19 cellular contexts compared by ENCODE assay signal in genomic region chr5:17304282-17304681, GRCh38.
A peak's percentile ranks its signal among the peaks of the same experiment; 100 is the strongest.
DNase-seq lines count a peak whose midpoint lies in the region; ATAC-seq, FAIRE-seq and TF ChIP-seq lines count a peak whose summit lies in the region.
"Had no signal": no experiment of that assay in that cellular context is flagged by ENCODE, and none has a peak within 500 bp of the region (broad histone marks: within the 10 kb centered on the region; RNA-seq: fewer than 3 reads in every experiment).

No MANE protein-coding gene starts in this region.

- H3K36me3 ChIP-seq in IMR-90 (ENCODE audit: control insufficient read depth, insufficient read depth, low read length), result no peaks in the 10 kb centered on the region
- no peaks in the 10 kb centered on the region for H3K36me3 ChIP-seq in astrocyte (ENCODE audit: insufficient read depth, low read length)
- no peaks in the 10 kb centered on the region for H3K36me3 ChIP-seq in mesodermal cell (ENCODE audit: control insufficient read depth, insufficient read depth, low read length)
- no peaks in the 10 kb centered on the region for H3K36me3 ChIP-seq in prostate gland
- H3K36me3 ChIP-seq: ascending aorta, pancreas had no signal

- 16% methylated on average over 4 of the region's 4 CpGs for WGBS in A549 (ENCODE audit: missing lambda C conversion rate)
- 100% methylated on average over 2 of the region's 4 CpGs; no CpG with 5 or more reads in 1 of the 2 experiments for WGBS in IMR-90 (ENCODE audit: extremely low coverage in 2 of 2, insufficient read length in 1 of 2), 2 experiments
- 93% methylated on average over 4 of the region's 4 CpGs; no CpG with 5 or more reads in 1 of the 2 experiments for WGBS in mesodermal cell (ENCODE audit: insufficient coverage in 2 of 2), 2 experiments
- WGBS in prostate gland, result 84% methylated on average over 4 of the region's 4 CpGs

- no peak overlapping the region for H3K4me3 Mint-ChIP-seq in astrocyte (ENCODE audit: unreplicated experiment)
- H3K4me3 Mint-ChIP-seq: stimulated activated memory B cell treated with anti-CD40 and anti-IgM and Interleukin-4, amounts not matched to agents 10 μg/mL and 1 μg/mL and 100 μg/mL, for 72 hours had no signal

- POLR2A ChIA-PET in A549 (lab: Yijun Ruan, JAX), result no interaction called here
- POLR2A ChIA-PET in IMR-90 (lab: Charles Lee; ENCODE audit: unreplicated experiment), result no interaction called here

- no peak overlapping the region for H2AK9ac ChIP-seq in IMR-90 (replicated peaks; ENCODE audit: low read depth, low read length, poor library complexity)

- H3K4me1 Mint-ChIP-seq in astrocyte (ENCODE audit: low read depth, unreplicated experiment), result peaks cover 13% of the 10 kb centered on the region
- H3K4me1 Mint-ChIP-seq: stimulated activated memory B cell treated with anti-CD40 and anti-IgM and Interleukin-4, amounts not matched to agents 10 μg/mL and 1 μg/mL and 100 μg/mL, for 72 hours had no signal

- H3K9me1 ChIP-seq in IMR-90 (ENCODE audit: insufficient read depth, low read length), result peaks cover 9% of the 10 kb centered on the region

- H3K79me2 ChIP-seq in astrocyte (ENCODE audit: insufficient read depth, low read length), result no peaks in the 10 kb centered on the region

- CTCF ChIA-PET in A549 (lab: Yijun Ruan, JAX), result interaction anchor here (1.4 to 4.6 kb wide), 2 partner anchors 89 to 91 kb away, joined by 3 to 41 read pairs; no protein-coding TSS in a partner anchor
- CTCF ChIA-PET in IMR-90 (lab: Yijun Ruan, JAX), result no interaction called here

- no peak for TF ChIP-seq POLR2A in A549 (IDR thresholded peaks at IDR 0.05; ENCODE audit: low read length)
- no peak for TF ChIP-seq POLR2A in IMR-90 (IDR thresholded peaks at IDR 0.05; ENCODE audit: low read depth, low read length)
- TF ChIP-seq POLR2A in prostate gland (IDR thresholded peaks at IDR 0.05), result no peak

- H4K20me1 ChIP-seq in IMR-90 (ENCODE audit: insufficient read depth, low read length) (no peaks in the 10 kb centered on the region), astrocyte (ENCODE audit: insufficient read depth, low read length) (no peaks in the 10 kb centered on the region)

- peak overlapping the region; percentile 47; the same call in 1 of the 2 replicates for H2BK120ac ChIP-seq in IMR-90 (ENCODE audit: low read depth, low read length)

- H3K9me3 ChIP-seq in A549, result no peaks in the 10 kb centered on the region; the same call in 2 of the 3 replicates
- H3K9me3 ChIP-seq in IMR-90 (ENCODE audit: control insufficient read depth, insufficient read depth, low read length), result no peaks in the 10 kb centered on the region
- H3K9me3 ChIP-seq in astrocyte (ENCODE audit: insufficient read depth, low read depth, low read length), result no peaks in the 10 kb centered on the region
- no peaks in the 10 kb centered on the region for H3K9me3 ChIP-seq in mesodermal cell (ENCODE audit: control insufficient read depth, low read length)
- no peaks in the 10 kb centered on the region for H3K9me3 ChIP-seq in prostate gland
- H3K9me3 ChIP-seq: ascending aorta, mucosa of descending colon, pancreas had no signal

- H2AFZ ChIP-seq in IMR-90 (replicated peaks; ENCODE audit: low read length, poor library complexity) (no peak overlapping the region), astrocyte (ENCODE audit: low read depth, low read length) (no peak overlapping the region)

- in situ Hi-C loops in IMR-90 (cut with MboI; ENCODE audit: low sequenced_read_pairs), result no loop called here

- no peak overlapping the region for H2BK15ac ChIP-seq in IMR-90 (ENCODE audit: low read depth, low read length)

- H3K79me1 ChIP-seq in IMR-90 (ENCODE audit: low read depth in 1 of 2, low read length in 2 of 2), result no peaks in the 10 kb centered on the region

- peak overlapping the region; percentile 66 for H3K18ac ChIP-seq in IMR-90 (ENCODE audit: low read depth, low read length)

- no peaks in the 10 kb centered on the region for H3K36me3 Mint-ChIP-seq in astrocyte (ENCODE audit: low read depth, unreplicated experiment)
- H3K36me3 Mint-ChIP-seq: stimulated activated memory B cell treated with anti-CD40 and anti-IgM and Interleukin-4, amounts not matched to agents 10 μg/mL and 1 μg/mL and 100 μg/mL, for 72 hours had no signal

- no peak overlapping the region for H3K23ac ChIP-seq in IMR-90 (ENCODE audit: low read depth, low read length)

- no peak overlapping the region for H3K9ac ChIP-seq in IMR-90 (ENCODE audit: low read depth, low read length)
- H3K9ac ChIP-seq in astrocyte (ENCODE audit: low read length), result no peak overlapping the region

- no peaks in the 10 kb centered on the region for H3K27me3 Mint-ChIP-seq in astrocyte (ENCODE audit: low read depth, unreplicated experiment)
- H3K27me3 Mint-ChIP-seq: stimulated activated memory B cell treated with anti-CD40 and anti-IgM and Interleukin-4, amounts not matched to agents 10 μg/mL and 1 μg/mL and 100 μg/mL, for 72 hours had no signal

- peak overlapping the region; percentile 51; the same call in 1 of the 2 replicates for H2BK20ac ChIP-seq in IMR-90 (ENCODE audit: low read depth, low read length)

- H2BK5ac ChIP-seq in IMR-90 (ENCODE audit: low read depth, low read length, poor library complexity, severe bottlenecking), result no peak overlapping the region

- H4K91ac ChIP-seq in IMR-90 (ENCODE audit: insufficient read depth, low read depth, low read length), result no peak overlapping the region

- TF ChIP-seq CTCF in A549 (IDR thresholded peaks at IDR 0.05) (no peak), IMR-90 (conservative IDR thresholded peaks at IDR 0.05; ENCODE audit: low read depth, low read length) (no peak), astrocyte (IDR thresholded peaks at IDR 0.05; ENCODE audit: insufficient read depth, low read depth, low read length) (no peak), prostate gland (IDR thresholded peaks at IDR 0.05) (no peak)

- H3K27ac ChIP-seq in A549, result peak overlapping the region; percentile 91 to 96
- H3K27ac ChIP-seq in IMR-90 (ENCODE audit: insufficient read depth, low read length), result peak overlapping the region; percentile 7; the same call in 1 of the 2 replicates
- no peak overlapping the region for H3K27ac ChIP-seq in astrocyte (ENCODE audit: low read depth, low read length)
- H3K27ac ChIP-seq in mesodermal cell (ENCODE audit: low read depth, low read length, severe bottlenecking), result peak overlapping the region; percentile 11
- H3K27ac ChIP-seq in prostate gland, result no peak overlapping the region
- H3K27ac ChIP-seq: pancreas had no signal

- H3K4me2 ChIP-seq in A549 (peak overlapping the region; percentile 77), IMR-90 (ENCODE audit: low read depth, low read length) (0 out of 2 replicates have a peak overlapping the region, but pooled peaks have one; percentile 5), astrocyte (ENCODE audit: low read length) (peak overlapping the region; percentile 2)

- peak overlapping the region; percentile 65; the same call in 1 of the 2 replicates for H4K5ac ChIP-seq in IMR-90 (ENCODE audit: low read depth, low read length)

- no peak for TF ChIP-seq EP300 in A549 (IDR thresholded peaks at IDR 0.05)

- H2AK5ac ChIP-seq in IMR-90 (ENCODE audit: low read depth, low read length), result peak overlapping the region; percentile 9; the same call in 1 of the 2 replicates

- intact Hi-C loops in IMR-90 (cut with micrococcal nuclease) (loop anchor here (2.0 kb wide), 1 partner anchor 85 kb away; no protein-coding TSS in a partner anchor), prostate gland (cut with DNase I) (no loop called here)

- no peak overlapping the region for H3K27ac Mint-ChIP-seq in astrocyte (ENCODE audit: unreplicated experiment)
- H3K27ac Mint-ChIP-seq: stimulated activated memory B cell treated with anti-CD40 and anti-IgM and Interleukin-4, amounts not matched to agents 10 μg/mL and 1 μg/mL and 100 μg/mL, for 72 hours had no signal

- H4K8ac ChIP-seq in IMR-90 (ENCODE audit: low read depth in 2 of 2, low read length in 2 of 2), result no peak overlapping the region

- TF ChIP-seq RAD21 in A549 (conservative IDR thresholded peaks at IDR 0.05 in 1 of 2, IDR thresholded peaks at IDR 0.05 in 1 of 2) (no peak), IMR-90 (IDR thresholded peaks at IDR 0.05; ENCODE audit: low read length) (no peak)

- peaks cover 61% of the 10 kb centered on the region for H3K4me1 ChIP-seq in A549
- H3K4me1 ChIP-seq in IMR-90 (ENCODE audit: control insufficient read depth, insufficient read depth, low read length), result peaks cover 9% of the 10 kb centered on the region
- H3K4me1 ChIP-seq in astrocyte (ENCODE audit: insufficient read depth, low read length), result peaks cover 18% of the 10 kb centered on the region
- H3K4me1 ChIP-seq in mesodermal cell (ENCODE audit: control insufficient read depth, insufficient read depth, low read length, poor library complexity, severe bottlenecking), result peaks cover 27% of the 10 kb centered on the region
- no peaks in the 10 kb centered on the region for H3K4me1 ChIP-seq in prostate gland (replicated peaks)

- DNase-seq in A549 (ENCODE audit: low read depth in 1 of 2, low spot score in 1 of 2) (peak; percentile 41 to 76), IMR-90 (peak; percentile 33), astrocyte (ENCODE audit: low read depth) (peak; percentile 36), T-helper 1 cell (no peak), DMS114 treated with DMSO at 0.1 percent for 48 hours (lab: John Stamatoyannopoulos, UW; ENCODE audit: unreplicated experiment) (no peak), prostate gland (ENCODE audit: low spot score) (no peak)
- DNase-seq: activated CD4-positive, CD25-positive, alpha-beta regulatory T cell; activated gamma-delta T cell; hippocampal formation; kidney glomerular epithelial cell; mucosa of descending colon; NCI-H2029 treated with DMSO at 0.1 percent for 48 hours; pancreas; RPMI8226 had no signal

- H3K4me3 ChIP-seq in A549 (peak overlapping the region; percentile 16; the same call in 1 of the 3 replicates), IMR-90 (ENCODE audit: insufficient read depth, low read depth, low read length) (no peak overlapping the region), astrocyte (ENCODE audit: insufficient read depth, low read depth, low read length) (no peak overlapping the region), mesodermal cell (ENCODE audit: extremely low read depth, insufficient read depth, low read length, poor library complexity, severe bottlenecking) (no peak overlapping the region), prostate gland (no peak overlapping the region)
- H3K4me3 ChIP-seq: ascending aorta, mucosa of descending colon, pancreas had no signal

- ATAC-seq in A549 (peak; percentile 30 to 33; a peak in 3 of 6 replicates), IMR-90 (ENCODE audit: low read depth) (peak; percentile 12; the same call in 1 of the 2 replicates), GM21515 (IDR thresholded peaks at IDR 0.05; ENCODE audit: unreplicated experiment) (no peak)
- ATAC-seq: mucosa of descending colon; stimulated activated memory B cell treated with anti-CD40 and anti-IgM and Interleukin-4, amounts not matched to agents 10 μg/mL and 1 μg/mL and 100 μg/mL, for 72 hours had no signal

- FAIRE-seq in A549 (lab: Jason Lieb, UNC) (no peak), astrocyte (lab: Jason Lieb, UNC) (no peak)
- FAIRE-seq: GM19239, pancreas had no signal

- no peak overlapping the region; the same call in 1 of the 2 replicates for H3K14ac ChIP-seq in IMR-90 (replicated peaks; ENCODE audit: low read depth, low read length)

- no peaks in the 10 kb centered on the region for H3K27me3 ChIP-seq in IMR-90 (ENCODE audit: control insufficient read depth, insufficient read depth, low read length)
- no peaks in the 10 kb centered on the region for H3K27me3 ChIP-seq in astrocyte (ENCODE audit: insufficient read depth, low read length)
- no peaks in the 10 kb centered on the region for H3K27me3 ChIP-seq in prostate gland (replicated peaks; ENCODE audit: insufficient read depth)
- H3K27me3 ChIP-seq: ascending aorta, pancreas had no signal

- H3K4ac ChIP-seq in IMR-90 (ENCODE audit: low read depth, low read length), result peak overlapping the region; percentile 41

- no TSS peak for BruUV-seq in IMR-90 (replicated peaks; lab: Mats Ljungman, UMichigan)

- dilution Hi-C loops in IMR-90 (cut with HindIII; ENCODE audit: low sequenced_read_pairs, unreplicated experiment), result no loop called here

- no peak overlapping the region for H3K56ac ChIP-seq in IMR-90 (ENCODE audit: extremely low read depth, insufficient read depth, low read length)

- H3K9me3 Mint-ChIP-seq in astrocyte (ENCODE audit: unreplicated experiment), result no peaks in the 10 kb centered on the region
- H3K9me3 Mint-ChIP-seq: stimulated activated memory B cell treated with anti-CD40 and anti-IgM and Interleukin-4, amounts not matched to agents 10 μg/mL and 1 μg/mL and 100 μg/mL, for 72 hours had no signal

Comparison
In these comparisons a context has a peak if more than half of its experiments do, and no peak if none do; other contexts are left out.
1. DNase-seq: peak in A549 (2 of 2), IMR-90 (single experiment) and astrocyte (single experiment); none in T-helper 1 cell (0 of 5), DMS114 treated with DMSO at 0.1 percent for 48 hours (single experiment) and prostate gland (single experiment).
2. H3K27ac ChIP-seq: peak in A549 (2 of 2), IMR-90 (single experiment) and mesodermal cell (single experiment); none in astrocyte (single experiment) and prostate gland (0 of 2).
3. H3K4me2 ChIP-seq: peak in every context shown above with its lines; median percentile 77 in A549; 5 in IMR-90; 2 in astrocyte.